Comparison of ENCODE assay signal across 1 cellular context in the genomic region with DNA sequence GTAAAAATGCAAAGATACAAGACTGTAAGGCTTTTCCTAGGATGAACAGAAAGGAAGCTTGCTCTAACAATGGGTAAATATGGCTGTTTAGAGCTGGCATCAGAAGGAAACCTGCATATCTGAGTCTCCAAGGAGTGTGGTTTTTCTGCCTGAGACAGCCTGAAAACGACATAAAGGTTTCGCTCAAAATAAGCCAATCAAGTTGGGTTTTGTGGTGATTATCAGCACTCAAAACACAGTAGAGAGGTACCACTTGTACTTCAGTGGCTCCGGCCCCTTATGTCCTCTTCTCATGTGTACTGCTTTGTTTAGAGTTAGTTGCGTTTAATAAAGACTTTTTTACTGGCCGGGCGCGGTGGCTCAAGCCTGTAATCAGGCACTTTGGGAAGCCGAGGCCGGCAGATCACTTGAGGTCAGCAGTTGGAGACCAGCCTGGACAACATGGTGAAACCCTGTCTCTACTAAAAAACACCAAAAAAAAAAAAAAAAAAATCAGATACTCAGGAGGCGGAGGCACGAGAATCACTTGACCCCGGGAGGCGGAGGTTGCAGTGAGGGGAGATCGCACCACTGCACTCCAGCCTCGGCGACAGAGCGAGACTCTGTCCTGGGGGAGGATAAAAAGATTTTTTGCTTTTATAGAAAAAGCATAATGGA.
TF ChIP-seq lines count a peak whose summit lies in the region.

No MANE protein-coding gene starts in this region.

TF ChIP-seq in HepG2, 621 proteins besides CTCF, POLR2A, EP300 and RAD21:
- TF ChIP-seq ZNF318 (CRISPR knock-in tag; IDR thresholded peaks at IDR 0.05) (no peak), E2F1 (CRISPR knock-in tag; IDR thresholded peaks at IDR 0.05) (no peak), ZNF530 (CRISPR knock-in tag; IDR thresholded peaks at IDR 0.05; ENCODE audit: low read depth) (no peak), HOMEZ (CRISPR knock-in tag; IDR thresholded peaks at IDR 0.05; ENCODE audit: low read depth) (no peak), ZNF234 (CRISPR knock-in tag; conservative IDR thresholded peaks at IDR 0.05) (no peak), ZFX (CRISPR knock-in tag; IDR thresholded peaks at IDR 0.05; ENCODE audit: low read depth) (no peak), ZNF737 (CRISPR knock-in tag; IDR thresholded peaks at IDR 0.05; ENCODE audit: borderline replicate concordance) (no peak), ZNF674 (CRISPR knock-in tag; IDR thresholded peaks at IDR 0.05; ENCODE audit: low read depth) (no peak), ZFAT (CRISPR knock-in tag; conservative IDR thresholded peaks at IDR 0.05) (no peak), MYNN (CRISPR knock-in tag; IDR thresholded peaks at IDR 0.05; ENCODE audit: low read depth) (no peak), ZNF441 (CRISPR knock-in tag; IDR thresholded peaks at IDR 0.05; ENCODE audit: borderline replicate concordance) (no peak), NCOA1 (CRISPR knock-in tag; IDR thresholded peaks at IDR 0.05) (no peak), TBP (CRISPR knock-in tag; IDR thresholded peaks at IDR 0.05) (no peak), ZNF354B (CRISPR knock-in tag; IDR thresholded peaks at IDR 0.05) (no peak), SRSF9 (IDR thresholded peaks at IDR 0.05; ENCODE audit: borderline replicate concordance, insufficient read depth, low read depth, low read length, poor library complexity, severe bottlenecking) (no peak), MAFG (CRISPR knock-in tag; IDR thresholded peaks at IDR 0.05) (no peak), KLF13 (CRISPR knock-in tag; IDR thresholded peaks at IDR 0.05) (no peak)
- TF ChIP-seq, protein P1, sequence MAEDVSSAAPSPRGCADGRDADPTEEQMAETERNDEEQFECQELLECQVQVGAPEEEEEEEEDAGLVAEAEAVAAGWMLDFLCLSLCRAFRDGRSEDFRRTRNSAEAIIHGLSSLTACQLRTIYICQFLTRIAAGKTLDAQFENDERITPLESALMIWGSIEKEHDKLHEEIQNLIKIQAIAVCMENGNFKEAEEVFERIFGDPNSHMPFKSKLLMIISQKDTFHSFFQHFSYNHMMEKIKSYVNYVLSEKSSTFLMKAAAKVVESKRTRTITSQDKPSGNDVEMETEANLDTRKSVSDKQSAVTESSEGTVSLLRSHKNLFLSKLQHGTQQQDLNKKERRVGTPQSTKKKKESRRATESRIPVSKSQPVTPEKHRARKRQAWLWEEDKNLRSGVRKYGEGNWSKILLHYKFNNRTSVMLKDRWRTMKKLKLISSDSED (CRISPR knock-in tag; IDR thresholded peaks at IDR 0.05): no peak
